Comparison of ENCODE assay signal across 8 cellular contexts in genomic region chr22:49936018-49936972, GRCh38. TPM values are rescaled to one million over a fixed set of nuclear protein-coding genes. Genes with fewer than 3 reads are reported as not detected.
DNase-seq lines count a peak whose midpoint lies in the region; ATAC-seq and TF ChIP-seq lines count a peak whose summit lies in the region.

No MANE protein-coding gene starts in this region.

- TF ChIP-seq CTCF in PC-9 (conservative IDR thresholded peaks at IDR 0.05) (no peak), fibroblast of pulmonary artery (IDR thresholded peaks at IDR 0.05; ENCODE audit: low read length, missing control alignments) (no peak), nephron (IDR thresholded peaks at IDR 0.05; ENCODE audit: unreplicated experiment in 3 of 3) (no peak), stomach (IDR thresholded peaks at IDR 0.05) (no peak)

- no peak for TF ChIP-seq POLR2A in stomach (IDR thresholded peaks at IDR 0.05)

- H3K27ac Mint-ChIP-seq in activated T-helper 1 cell treated with anti-CD3 and anti-CD28 coated beads, Interleukin-12 subunit alpha, Interleukin-12 subunit beta, Interleukin-2, Interleukin-4 antibody, amounts not matched to agents 30 ng/mL and 10 ng/mL and 1 ng/mL, durations not matched to agents 14 hours and 24 hours and 36 hours, result peak overlapping the region; percentile 79
- H3K27ac Mint-ChIP-seq in nephron, result no peak overlapping the region

- peak; percentile 72 for ATAC-seq in GM19351 (IDR thresholded peaks at IDR 0.05; ENCODE audit: unreplicated experiment)
- ATAC-seq in HG03460 (IDR thresholded peaks at IDR 0.05; ENCODE audit: unreplicated experiment), result peak; percentile 54

- H3K4me1 ChIP-seq in BLaER1 treated with 17β-estradiol and CSF1 and Interleukin-3, amounts not matched to agents 10 nM and 100 nM, result peaks cover 60 to 78% (median 72%) of the 10 kb centered on the region in 10 experiments
- H3K4me1 ChIP-seq in PC-9 (replicated peaks; ENCODE audit: insufficient read depth) (peaks cover 26% of the 10 kb centered on the region), stomach (peaks cover 47 to 77% (median 64%) of the 10 kb centered on the region in 4 donors)

- H3K9me3 ChIP-seq in BLaER1 treated with 17β-estradiol and CSF1 and Interleukin-3, amounts not matched to agents 10 nM and 100 nM (replicated peaks in 1 of 11), result peaks cover 7 to 19% (median 13%) of the 10 kb centered on the region in 11 experiments; a peak in 18 of 22 replicates
- H3K9me3 ChIP-seq in PC-9 (ENCODE audit: insufficient read depth, low read depth), result no peaks in the 10 kb centered on the region
- H3K9me3 ChIP-seq in stomach, result no peaks in the 10 kb centered on the region

- no peaks in the 10 kb centered on the region for H3K36me3 Mint-ChIP-seq in activated T-helper 1 cell treated with anti-CD3 and anti-CD28 coated beads, Interleukin-12 subunit alpha, Interleukin-12 subunit beta, Interleukin-2, Interleukin-4 antibody, amounts not matched to agents 30 ng/mL and 10 ng/mL and 1 ng/mL, durations not matched to agents 14 hours and 24 hours and 36 hours (ENCODE audit: low read depth)
- no peaks in the 10 kb centered on the region for H3K36me3 Mint-ChIP-seq in nephron (ENCODE audit: low read depth)

- peaks cover 0 to 2% (median 0%) of the 10 kb centered on the region in 11 experiments; a peak in 2 of 22 replicates for H4K20me1 ChIP-seq in BLaER1 treated with 17β-estradiol and CSF1 and Interleukin-3, amounts not matched to agents 10 nM and 100 nM
- H4K20me1 ChIP-seq in PC-9 (ENCODE audit: insufficient read depth), result no peaks in the 10 kb centered on the region

- peak overlapping the region; percentile 40 to 74 (median 66); a peak in 20 of 22 replicates for H3K9ac ChIP-seq in BLaER1 treated with 17β-estradiol and CSF1 and Interleukin-3, amounts not matched to agents 10 nM and 100 nM

- H3K27ac ChIP-seq in BLaER1 treated with 17β-estradiol and CSF1 and Interleukin-3, amounts not matched to agents 10 nM and 100 nM, result peak overlapping the region; percentile 43 to 79 (median 70); a peak in 21 of 22 replicates
- no peak overlapping the region for H3K27ac ChIP-seq in PC-9
- peak overlapping the region; percentile 93 to 99 (median 94) for H3K27ac ChIP-seq in stomach

- H3F3A ChIP-seq in PC-9 (ENCODE audit: insufficient read depth, low read depth), result peaks cover 29% of the 10 kb centered on the region

- H3K9me3 Mint-ChIP-seq in activated T-helper 1 cell treated with anti-CD3 and anti-CD28 coated beads, Interleukin-12 subunit alpha, Interleukin-12 subunit beta, Interleukin-2, Interleukin-4 antibody, amounts not matched to agents 30 ng/mL and 10 ng/mL and 1 ng/mL, durations not matched to agents 14 hours and 24 hours and 36 hours, result no peaks in the 10 kb centered on the region
- H3K9me3 Mint-ChIP-seq in nephron, result no peaks in the 10 kb centered on the region

- peak overlapping the region; percentile 59; the same call in 1 of the 2 replicates for H2AFZ ChIP-seq in PC-9

- intact Hi-C loops in PC-9 (cut with micrococcal nuclease; ENCODE audit: unreplicated experiment), result loop anchor here (1.0 kb wide), 2 partner anchors 15 to 26 kb away; no protein-coding TSS in a partner anchor
- intact Hi-C loops in activated T-helper 1 cell treated with anti-CD3 and anti-CD28 coated beads, Interleukin-12 subunit alpha, Interleukin-12 subunit beta, Interleukin-2, Interleukin-4 antibody, amounts not matched to agents 30 ng/mL and 10 ng/mL and 1 ng/mL, durations not matched to agents 14 hours and 24 hours and 36 hours (cut with micrococcal nuclease), result loop anchor here (1.0 to 5.0 kb wide), 6 partner anchors 18 to 256 kb away; partner anchors contain the start of genes ALG12, CRELD2 and PIM3
- intact Hi-C loops in stomach (cut with DNase I; ENCODE audit: low total_unique reads), result no loop called here

- DNase-seq in PC-9 (peak; percentile 75 to 97), fibroblast of pulmonary artery (ENCODE audit: low read depth) (peak; percentile 92), stomach (peak; percentile 95)
- DNase-seq in activated T-helper 1 cell treated with anti-CD3 and anti-CD28 coated beads, Interleukin-12 subunit alpha, Interleukin-12 subunit beta, Interleukin-2, Interleukin-4 antibody, amounts not matched to agents 30 ng/mL and 10 ng/mL and 1 ng/mL, durations not matched to agents 14 hours and 24 hours and 36 hours (ENCODE audit: low spot score), result peak; percentile 91

- TSS peak; percentile 55 for BruUV-seq in PC-9 (replicated peaks; lab: Mats Ljungman, UMichigan)

- no peaks in the 10 kb centered on the region for H3K27me3 Mint-ChIP-seq in activated T-helper 1 cell treated with anti-CD3 and anti-CD28 coated beads, Interleukin-12 subunit alpha, Interleukin-12 subunit beta, Interleukin-2, Interleukin-4 antibody, amounts not matched to agents 30 ng/mL and 10 ng/mL and 1 ng/mL, durations not matched to agents 14 hours and 24 hours and 36 hours (ENCODE audit: insufficient read depth)
- H3K27me3 Mint-ChIP-seq in nephron (ENCODE audit: low read depth), result peaks cover 18% of the 10 kb centered on the region

- no peak for TF ChIP-seq EP300 in stomach (IDR thresholded peaks at IDR 0.05)

- no peaks in the 10 kb centered on the region for H3K79me2 ChIP-seq in PC-9 (ENCODE audit: low read depth)

- peak overlapping the region; percentile 71 for H3K4me3 Mint-ChIP-seq in activated T-helper 1 cell treated with anti-CD3 and anti-CD28 coated beads, Interleukin-12 subunit alpha, Interleukin-12 subunit beta, Interleukin-2, Interleukin-4 antibody, amounts not matched to agents 30 ng/mL and 10 ng/mL and 1 ng/mL, durations not matched to agents 14 hours and 24 hours and 36 hours
- peak overlapping the region; percentile 53 to 61 (median 61) for H3K4me3 Mint-ChIP-seq in nephron

- H3K36me3 ChIP-seq in BLaER1 treated with 17β-estradiol and CSF1 and Interleukin-3, amounts not matched to agents 10 nM and 100 nM, result no peaks in the 10 kb centered on the region; a peak in 1 of 22 replicates
- H3K36me3 ChIP-seq in PC-9 (ENCODE audit: low read depth) (no peaks in the 10 kb centered on the region), stomach (no peaks in the 10 kb centered on the region)

- H3K9me2 ChIP-seq in PC-9 (ENCODE audit: insufficient read depth), result no peaks in the 10 kb centered on the region

- 3 to 9% (median 6%) methylated on average over 19 to 52 of the region's 52 CpGs for WGBS in stomach, 5 donors

- peak overlapping the region; percentile 90 to 98 (median 96) for H3K4me2 ChIP-seq in BLaER1 treated with 17β-estradiol and CSF1 and Interleukin-3, amounts not matched to agents 10 nM and 100 nM
- H3K4me2 ChIP-seq in PC-9, result peak overlapping the region; percentile 98

- no peaks in the 10 kb centered on the region for H3K27me3 ChIP-seq in BLaER1 treated with 17β-estradiol and CSF1 and Interleukin-3, amounts not matched to agents 10 nM and 100 nM
- H3K27me3 ChIP-seq in PC-9 (ENCODE audit: insufficient read depth, low read depth), result no peaks in the 10 kb centered on the region
- no peaks in the 10 kb centered on the region for H3K27me3 ChIP-seq in stomach

- H3K4me3 ChIP-seq in BLaER1 treated with 17β-estradiol and CSF1 and Interleukin-3, amounts not matched to agents 10 nM and 100 nM, result peak overlapping the region in 9 of 10 experiments; percentile 42 to 65 (median 54); a peak in 18 of 20 replicates
- H3K4me3 ChIP-seq in PC-9 (peak overlapping the region; percentile 53; the same call in 1 of the 2 replicates), fibroblast of pulmonary artery (replicated peaks; ENCODE audit: low read depth, low read length) (no peak overlapping the region), stomach (peak overlapping the region; percentile 41 to 54 (median 50))

- POLR2A ChIA-PET in PC-9 (lab: Charles Lee; ENCODE audit: unreplicated experiment), result interaction anchor here (0.6 to 1.5 kb wide), 5 partner anchors 10 to 626 kb away, joined by 3 to 10 read pairs (median 5); partner anchors contain the start of gene SYCE3

- peaks cover 7% of the 10 kb centered on the region for H3K4me1 Mint-ChIP-seq in activated T-helper 1 cell treated with anti-CD3 and anti-CD28 coated beads, Interleukin-12 subunit alpha, Interleukin-12 subunit beta, Interleukin-2, Interleukin-4 antibody, amounts not matched to agents 30 ng/mL and 10 ng/mL and 1 ng/mL, durations not matched to agents 14 hours and 24 hours and 36 hours (ENCODE audit: low read depth)
- peaks cover 10% of the 10 kb centered on the region for H3K4me1 Mint-ChIP-seq in nephron

- CTCF ChIA-PET in PC-9 (lab: Charles Lee), result interaction anchor here (0.6 to 1.0 kb wide), 6 partner anchors 14 to 405 kb away, joined by 3 to 12 read pairs (median 7); no protein-coding TSS in a partner anchor

RNA-seq across cellular contexts. Expression of gene CRELD2, which starts 17.9 kb away (rescaled TPM):
- total RNA-seq in PC-9 (2021) (30.7 and 34.1 TPM in 2 replicates), stomach (10 to 100 TPM; 35.4 to 83.0 (median 81.1) TPM)
- total RNA-seq in activated T-helper 1 cell treated with anti-CD3 and anti-CD28 coated beads, Interleukin-12 subunit alpha, Interleukin-12 subunit beta, Interleukin-2, Interleukin-4 antibody, amounts not matched to agents 30 ng/mL and 10 ng/mL and 1 ng/mL, durations not matched to agents 14 hours and 24 hours and 36 hours, result 48.1 and 51.0 TPM in 2 replicates
- 10 to 100 TPM; 19.4 to 30.4 (median 29.0) TPM for polyA plus RNA-seq in stomach

RNA-seq across cellular contexts. Expression of gene ALG12, which starts 18.1 kb away (rescaled TPM):
- 16.8 and 19.2 TPM in 2 replicates for total RNA-seq in PC-9 (2021)
- 13.1 and 18.5 TPM in 2 replicates for total RNA-seq in activated T-helper 1 cell treated with anti-CD3 and anti-CD28 coated beads, Interleukin-12 subunit alpha, Interleukin-12 subunit beta, Interleukin-2, Interleukin-4 antibody, amounts not matched to agents 30 ng/mL and 10 ng/mL and 1 ng/mL, durations not matched to agents 14 hours and 24 hours and 36 hours
- total RNA-seq in stomach, result 10 to 100 TPM in 2 of 5 donors, 1 to 10 TPM in 3; 2.3 to 30.7 (median 9.4) TPM
- polyA plus RNA-seq in stomach, result 1 to 10 TPM; 3.8 to 9.2 (median 8.8) TPM

RNA-seq across cellular contexts. Expression of gene PIM3, which starts 24.3 kb away (rescaled TPM):
- total RNA-seq in PC-9 (2021), result 67.0 and 84.8 TPM in 2 replicates
- total RNA-seq in activated T-helper 1 cell treated with anti-CD3 and anti-CD28 coated beads, Interleukin-12 subunit alpha, Interleukin-12 subunit beta, Interleukin-2, Interleukin-4 antibody, amounts not matched to agents 30 ng/mL and 10 ng/mL and 1 ng/mL, durations not matched to agents 14 hours and 24 hours and 36 hours, result 290 and 291 TPM in 2 replicates
- 100 to 1,000 TPM in 3 of 5 donors, 10 to 100 TPM in 2; 51.9 to 802 (median 298) TPM for total RNA-seq in stomach
- polyA plus RNA-seq in stomach, result 10 to 100 TPM; 75.6 to 87.6 (median 81.6) TPM
